Comparison of ENCODE assay signal across 1 cellular context in genomic region chr7:30778246-30779025, GRCh38.
TF ChIP-seq lines count a peak whose summit lies in the region.

No MANE protein-coding gene starts in this region.

TF ChIP-seq in K562, 482 proteins besides CTCF, POLR2A, EP300 and RAD21:
- TF ChIP-seq ZNF75A (CRISPR knock-in tag; IDR thresholded peaks at IDR 0.05): no peak
- no peak for TF ChIP-seq SMAD2 (IDR thresholded peaks at IDR 0.05; ENCODE audit: low read depth, low read length)
- TF ChIP-seq FOSL1 (tag; conservative IDR thresholded peaks at IDR 0.05): no peak
- no peak for TF ChIP-seq SLC30A9 (CRISPR knock-in tag; IDR thresholded peaks at IDR 0.05)
- TF ChIP-seq BRF1 (IDR thresholded peaks at IDR 0.05; ENCODE audit: borderline replicate concordance, extremely low read depth, insufficient read length): no peak
- TF ChIP-seq L3MBTL2 (IDR thresholded peaks at IDR 0.05): no peak
- no peak for TF ChIP-seq POLR2AphosphoS2 (IDR thresholded peaks at IDR 0.05; ENCODE audit: low read length)
- TF ChIP-seq ZNF696 (CRISPR knock-in tag; conservative IDR thresholded peaks at IDR 0.05): no peak
